In the genomic region with DNA sequence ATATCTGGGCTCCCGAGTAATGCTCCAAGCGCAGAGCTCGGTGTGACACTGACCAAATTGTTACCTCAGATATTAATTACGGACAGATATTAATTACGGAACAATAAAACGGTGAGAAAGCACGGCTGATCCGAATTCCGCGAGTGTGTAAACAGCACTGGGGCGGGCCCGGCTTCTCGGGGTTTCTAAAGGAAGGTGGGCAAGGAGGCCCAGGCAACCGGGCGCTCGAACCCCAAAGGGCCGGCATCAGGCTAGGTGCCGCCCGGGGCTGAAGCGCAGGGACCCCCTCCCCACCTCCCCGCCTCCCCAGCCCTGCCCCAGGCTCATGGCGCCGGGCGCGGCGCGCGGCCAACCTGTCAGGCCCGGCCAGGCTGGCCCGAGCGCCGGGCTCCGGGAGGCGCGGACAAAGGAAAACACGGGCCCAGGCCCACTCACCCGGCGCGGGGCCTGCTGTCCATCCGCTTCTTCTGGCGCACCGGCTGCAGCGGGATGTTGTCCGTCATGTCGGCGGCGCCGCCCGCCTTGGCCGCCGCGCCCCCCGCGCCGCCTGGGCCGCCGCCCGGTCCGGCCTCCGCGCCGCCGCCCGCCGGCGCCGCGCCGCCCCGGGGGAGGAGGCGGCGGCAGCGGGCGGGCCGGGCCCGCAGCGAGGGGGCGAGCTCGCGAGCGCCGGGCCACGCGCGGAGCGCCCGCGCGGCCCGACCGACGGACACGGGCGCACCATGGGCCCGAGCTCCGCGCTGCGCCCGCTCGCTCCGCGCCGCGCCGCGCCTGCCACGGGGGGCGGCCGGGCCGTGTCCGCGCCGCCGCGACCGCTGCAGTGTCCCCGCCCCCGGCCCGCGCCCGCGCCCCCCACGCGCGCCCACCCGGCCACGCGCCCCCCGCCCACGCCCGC, we compare ENCODE assay signal across 1 cellular context.
TF ChIP-seq lines count a peak whose summit lies in the region.

A gene with protein sequence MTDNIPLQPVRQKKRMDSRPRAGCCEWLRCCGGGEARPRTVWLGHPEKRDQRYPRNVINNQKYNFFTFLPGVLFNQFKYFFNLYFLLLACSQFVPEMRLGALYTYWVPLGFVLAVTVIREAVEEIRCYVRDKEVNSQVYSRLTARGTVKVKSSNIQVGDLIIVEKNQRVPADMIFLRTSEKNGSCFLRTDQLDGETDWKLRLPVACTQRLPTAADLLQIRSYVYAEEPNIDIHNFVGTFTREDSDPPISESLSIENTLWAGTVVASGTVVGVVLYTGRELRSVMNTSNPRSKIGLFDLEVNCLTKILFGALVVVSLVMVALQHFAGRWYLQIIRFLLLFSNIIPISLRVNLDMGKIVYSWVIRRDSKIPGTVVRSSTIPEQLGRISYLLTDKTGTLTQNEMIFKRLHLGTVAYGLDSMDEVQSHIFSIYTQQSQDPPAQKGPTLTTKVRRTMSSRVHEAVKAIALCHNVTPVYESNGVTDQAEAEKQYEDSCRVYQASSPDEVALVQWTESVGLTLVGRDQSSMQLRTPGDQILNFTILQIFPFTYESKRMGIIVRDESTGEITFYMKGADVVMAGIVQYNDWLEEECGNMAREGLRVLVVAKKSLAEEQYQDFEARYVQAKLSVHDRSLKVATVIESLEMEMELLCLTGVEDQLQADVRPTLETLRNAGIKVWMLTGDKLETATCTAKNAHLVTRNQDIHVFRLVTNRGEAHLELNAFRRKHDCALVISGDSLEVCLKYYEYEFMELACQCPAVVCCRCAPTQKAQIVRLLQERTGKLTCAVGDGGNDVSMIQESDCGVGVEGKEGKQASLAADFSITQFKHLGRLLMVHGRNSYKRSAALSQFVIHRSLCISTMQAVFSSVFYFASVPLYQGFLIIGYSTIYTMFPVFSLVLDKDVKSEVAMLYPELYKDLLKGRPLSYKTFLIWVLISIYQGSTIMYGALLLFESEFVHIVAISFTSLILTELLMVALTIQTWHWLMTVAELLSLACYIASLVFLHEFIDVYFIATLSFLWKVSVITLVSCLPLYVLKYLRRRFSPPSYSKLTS (minus strand): TSS at position 524 of the 892 bp plus-strand sequence. CDS start 21 bp downstream, at position 503.

TF ChIP-seq in HepG2, 621 proteins besides CTCF, POLR2A, EP300 and RAD21 (continued from another document and continues in another):
- TF ChIP-seq, protein P1, sequence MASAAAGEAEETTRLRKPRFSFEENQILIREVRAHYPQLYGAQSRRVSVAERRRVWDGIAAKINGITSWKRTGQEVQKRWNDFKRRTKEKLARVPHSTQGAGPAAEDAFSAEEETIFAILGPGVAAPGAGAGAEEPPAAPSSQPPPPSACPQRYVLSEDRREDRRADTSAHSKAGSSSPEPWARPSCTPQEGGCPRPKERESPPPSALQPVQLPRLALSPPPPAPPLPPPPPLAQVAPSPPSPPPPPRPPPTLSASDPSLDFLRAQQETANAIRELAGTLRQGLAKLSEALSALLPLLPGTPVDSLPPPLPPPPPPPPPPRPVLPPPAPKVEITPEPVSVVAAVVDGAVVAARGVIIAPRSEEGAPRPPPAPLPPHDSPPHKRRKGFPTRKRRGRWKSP (CRISPR knock-in tag; IDR thresholded peaks at IDR 0.05): peak; percentile 60; the same call in 1 of the 2 replicates
- no peak for TF ChIP-seq ZNF674 (CRISPR knock-in tag; IDR thresholded peaks at IDR 0.05; ENCODE audit: low read depth)
- TF ChIP-seq ZNF790 (CRISPR knock-in tag; IDR thresholded peaks at IDR 0.05; ENCODE audit: borderline replicate concordance): peak; percentile 65; the same call in 1 of the 2 replicates
- TF ChIP-seq, protein P2, sequence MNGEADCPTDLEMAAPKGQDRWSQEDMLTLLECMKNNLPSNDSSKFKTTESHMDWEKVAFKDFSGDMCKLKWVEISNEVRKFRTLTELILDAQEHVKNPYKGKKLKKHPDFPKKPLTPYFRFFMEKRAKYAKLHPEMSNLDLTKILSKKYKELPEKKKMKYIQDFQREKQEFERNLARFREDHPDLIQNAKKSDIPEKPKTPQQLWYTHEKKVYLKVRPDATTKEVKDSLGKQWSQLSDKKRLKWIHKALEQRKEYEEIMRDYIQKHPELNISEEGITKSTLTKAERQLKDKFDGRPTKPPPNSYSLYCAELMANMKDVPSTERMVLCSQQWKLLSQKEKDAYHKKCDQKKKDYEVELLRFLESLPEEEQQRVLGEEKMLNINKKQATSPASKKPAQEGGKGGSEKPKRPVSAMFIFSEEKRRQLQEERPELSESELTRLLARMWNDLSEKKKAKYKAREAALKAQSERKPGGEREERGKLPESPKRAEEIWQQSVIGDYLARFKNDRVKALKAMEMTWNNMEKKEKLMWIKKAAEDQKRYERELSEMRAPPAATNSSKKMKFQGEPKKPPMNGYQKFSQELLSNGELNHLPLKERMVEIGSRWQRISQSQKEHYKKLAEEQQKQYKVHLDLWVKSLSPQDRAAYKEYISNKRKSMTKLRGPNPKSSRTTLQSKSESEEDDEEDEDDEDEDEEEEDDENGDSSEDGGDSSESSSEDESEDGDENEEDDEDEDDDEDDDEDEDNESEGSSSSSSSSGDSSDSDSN (CRISPR knock-in tag; IDR thresholded peaks at IDR 0.05): peak; percentile 28; the same call in 1 of the 2 replicates
- TF ChIP-seq TCF7 (IDR thresholded peaks at IDR 0.05; ENCODE audit: low read depth): no peak
- TF ChIP-seq TBP (CRISPR knock-in tag; IDR thresholded peaks at IDR 0.05): no peak
- TF ChIP-seq ZNF484 (CRISPR knock-in tag; IDR thresholded peaks at IDR 0.05; ENCODE audit: borderline replicate concordance, low read depth): no peak
- no peak for TF ChIP-seq NR1H2 (CRISPR knock-in tag; IDR thresholded peaks at IDR 0.05; ENCODE audit: borderline replicate concordance, low read depth)
- TF ChIP-seq GLI4 (CRISPR knock-in tag; IDR thresholded peaks at IDR 0.05; ENCODE audit: borderline replicate concordance): no peak
- TF ChIP-seq FOXO1 (CRISPR knock-in tag; IDR thresholded peaks at IDR 0.05): no peak
- no peak for TF ChIP-seq CEBPB (IDR thresholded peaks at IDR 0.05; ENCODE audit: borderline replicate concordance, low read depth, low read length)
- TF ChIP-seq ZNF724P (CRISPR knock-in tag; IDR thresholded peaks at IDR 0.05; ENCODE audit: borderline replicate concordance): peak; percentile 69; the same call in 1 of the 2 replicates
- TF ChIP-seq, protein P3, sequence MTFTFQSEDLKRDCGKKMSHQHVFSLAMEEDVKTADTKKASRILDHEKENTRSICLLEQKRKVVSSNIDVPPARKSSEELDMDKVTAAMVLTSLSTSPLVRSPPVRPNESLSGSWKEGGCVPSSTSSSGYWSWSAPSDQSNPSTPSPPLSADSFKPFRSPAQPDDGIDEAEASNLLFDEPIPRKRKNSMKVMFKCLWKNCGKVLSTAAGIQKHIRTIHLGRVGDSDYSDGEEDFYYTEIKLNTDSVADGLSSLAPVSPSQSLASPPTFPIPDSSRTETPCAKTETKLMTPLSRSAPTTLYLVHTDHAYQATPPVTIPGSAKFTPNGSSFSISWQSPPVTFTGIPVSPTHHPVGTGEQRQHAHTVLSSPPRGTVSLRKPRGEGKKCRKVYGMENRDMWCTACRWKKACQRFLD (CRISPR knock-in tag; IDR thresholded peaks at IDR 0.05; ENCODE audit: borderline replicate concordance): no peak
- TF ChIP-seq, protein P4, sequence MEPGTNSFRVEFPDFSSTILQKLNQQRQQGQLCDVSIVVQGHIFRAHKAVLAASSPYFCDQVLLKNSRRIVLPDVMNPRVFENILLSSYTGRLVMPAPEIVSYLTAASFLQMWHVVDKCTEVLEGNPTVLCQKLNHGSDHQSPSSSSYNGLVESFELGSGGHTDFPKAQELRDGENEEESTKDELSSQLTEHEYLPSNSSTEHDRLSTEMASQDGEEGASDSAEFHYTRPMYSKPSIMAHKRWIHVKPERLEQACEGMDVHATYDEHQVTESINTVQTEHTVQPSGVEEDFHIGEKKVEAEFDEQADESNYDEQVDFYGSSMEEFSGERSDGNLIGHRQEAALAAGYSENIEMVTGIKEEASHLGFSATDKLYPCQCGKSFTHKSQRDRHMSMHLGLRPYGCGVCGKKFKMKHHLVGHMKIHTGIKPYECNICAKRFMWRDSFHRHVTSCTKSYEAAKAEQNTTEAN (CRISPR knock-in tag; conservative IDR thresholded peaks at IDR 0.05): no peak
- TF ChIP-seq KLF9 (CRISPR knock-in tag; IDR thresholded peaks at IDR 0.05; ENCODE audit: low read depth): 0 out of 2 replicates have a peak, but pooled peaks have one; percentile 50
- no peak for TF ChIP-seq TBL1XR1 (IDR thresholded peaks at IDR 0.05; ENCODE audit: borderline replicate concordance, low read length, partially characterized antibody)
- TF ChIP-seq EED (CRISPR knock-in tag; IDR thresholded peaks at IDR 0.05): no peak
- no peak for TF ChIP-seq MAFK (conservative IDR thresholded peaks at IDR 0.05 in 1 of 2, IDR thresholded peaks at IDR 0.05 in 1 of 2; ENCODE audit: low read length in 2 of 2)
- TF ChIP-seq TOE1 (CRISPR knock-in tag; IDR thresholded peaks at IDR 0.05): no peak
- TF ChIP-seq, protein P5, sequence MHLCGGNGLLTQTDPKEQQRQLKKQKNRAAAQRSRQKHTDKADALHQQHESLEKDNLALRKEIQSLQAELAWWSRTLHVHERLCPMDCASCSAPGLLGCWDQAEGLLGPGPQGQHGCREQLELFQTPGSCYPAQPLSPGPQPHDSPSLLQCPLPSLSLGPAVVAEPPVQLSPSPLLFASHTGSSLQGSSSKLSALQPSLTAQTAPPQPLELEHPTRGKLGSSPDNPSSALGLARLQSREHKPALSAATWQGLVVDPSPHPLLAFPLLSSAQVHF (CRISPR knock-in tag; IDR thresholded peaks at IDR 0.05): peak; percentile 73; the same call in 1 of the 2 replicates
- TF ChIP-seq SATB2 (CRISPR knock-in tag; IDR thresholded peaks at IDR 0.05): no peak
- TF ChIP-seq, protein P6, sequence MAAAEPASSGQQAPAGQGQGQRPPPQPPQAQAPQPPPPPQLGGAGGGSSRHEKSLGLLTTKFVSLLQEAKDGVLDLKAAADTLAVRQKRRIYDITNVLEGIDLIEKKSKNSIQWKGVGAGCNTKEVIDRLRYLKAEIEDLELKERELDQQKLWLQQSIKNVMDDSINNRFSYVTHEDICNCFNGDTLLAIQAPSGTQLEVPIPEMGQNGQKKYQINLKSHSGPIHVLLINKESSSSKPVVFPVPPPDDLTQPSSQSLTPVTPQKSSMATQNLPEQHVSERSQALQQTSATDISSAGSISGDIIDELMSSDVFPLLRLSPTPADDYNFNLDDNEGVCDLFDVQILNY (CRISPR knock-in tag; conservative IDR thresholded peaks at IDR 0.05): no peak
- TF ChIP-seq, protein P7, sequence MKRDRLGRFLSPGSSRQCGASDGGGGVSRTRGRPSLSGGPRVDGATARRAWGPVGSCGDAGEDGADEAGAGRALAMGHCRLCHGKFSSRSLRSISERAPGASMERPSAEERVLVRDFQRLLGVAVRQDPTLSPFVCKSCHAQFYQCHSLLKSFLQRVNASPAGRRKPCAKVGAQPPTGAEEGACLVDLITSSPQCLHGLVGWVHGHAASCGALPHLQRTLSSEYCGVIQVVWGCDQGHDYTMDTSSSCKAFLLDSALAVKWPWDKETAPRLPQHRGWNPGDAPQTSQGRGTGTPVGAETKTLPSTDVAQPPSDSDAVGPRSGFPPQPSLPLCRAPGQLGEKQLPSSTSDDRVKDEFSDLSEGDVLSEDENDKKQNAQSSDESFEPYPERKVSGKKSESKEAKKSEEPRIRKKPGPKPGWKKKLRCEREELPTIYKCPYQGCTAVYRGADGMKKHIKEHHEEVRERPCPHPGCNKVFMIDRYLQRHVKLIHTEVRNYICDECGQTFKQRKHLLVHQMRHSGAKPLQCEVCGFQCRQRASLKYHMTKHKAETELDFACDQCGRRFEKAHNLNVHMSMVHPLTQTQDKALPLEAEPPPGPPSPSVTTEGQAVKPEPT (CRISPR knock-in tag; IDR thresholded peaks at IDR 0.05; ENCODE audit: low read depth): peak; percentile 11; the same call in 1 of the 2 replicates
- TF ChIP-seq NONO (IDR thresholded peaks at IDR 0.05): no peak
- TF ChIP-seq NONO (CRISPR knock-in tag; conservative IDR thresholded peaks at IDR 0.05): no peak
- no peak; the same call in 1 of the 2 replicates for TF ChIP-seq PPARG (CRISPR knock-in tag; conservative IDR thresholded peaks at IDR 0.05)
- no peak for TF ChIP-seq ZNF225 (CRISPR knock-in tag; IDR thresholded peaks at IDR 0.05)
- TF ChIP-seq ZNF660 (CRISPR knock-in tag; IDR thresholded peaks at IDR 0.05; ENCODE audit: borderline replicate concordance, low read depth): 0 out of 2 replicates have a peak, but pooled peaks have one; percentile 32
- no peak for TF ChIP-seq HNF4A (CRISPR knock-in tag; IDR thresholded peaks at IDR 0.05)
- TF ChIP-seq IRF2 (CRISPR knock-in tag; IDR thresholded peaks at IDR 0.05): 0 out of 2 replicates have a peak, but pooled peaks have one; percentile 5
- TF ChIP-seq ZNF24 (IDR thresholded peaks at IDR 0.05): no peak
- TF ChIP-seq NRL (CRISPR knock-in tag; IDR thresholded peaks at IDR 0.05; ENCODE audit: borderline replicate concordance): 0 out of 2 replicates have a peak, but pooled peaks have one; percentile 11
- TF ChIP-seq DR1 (CRISPR knock-in tag; IDR thresholded peaks at IDR 0.05): no peak
- TF ChIP-seq, protein P8, sequence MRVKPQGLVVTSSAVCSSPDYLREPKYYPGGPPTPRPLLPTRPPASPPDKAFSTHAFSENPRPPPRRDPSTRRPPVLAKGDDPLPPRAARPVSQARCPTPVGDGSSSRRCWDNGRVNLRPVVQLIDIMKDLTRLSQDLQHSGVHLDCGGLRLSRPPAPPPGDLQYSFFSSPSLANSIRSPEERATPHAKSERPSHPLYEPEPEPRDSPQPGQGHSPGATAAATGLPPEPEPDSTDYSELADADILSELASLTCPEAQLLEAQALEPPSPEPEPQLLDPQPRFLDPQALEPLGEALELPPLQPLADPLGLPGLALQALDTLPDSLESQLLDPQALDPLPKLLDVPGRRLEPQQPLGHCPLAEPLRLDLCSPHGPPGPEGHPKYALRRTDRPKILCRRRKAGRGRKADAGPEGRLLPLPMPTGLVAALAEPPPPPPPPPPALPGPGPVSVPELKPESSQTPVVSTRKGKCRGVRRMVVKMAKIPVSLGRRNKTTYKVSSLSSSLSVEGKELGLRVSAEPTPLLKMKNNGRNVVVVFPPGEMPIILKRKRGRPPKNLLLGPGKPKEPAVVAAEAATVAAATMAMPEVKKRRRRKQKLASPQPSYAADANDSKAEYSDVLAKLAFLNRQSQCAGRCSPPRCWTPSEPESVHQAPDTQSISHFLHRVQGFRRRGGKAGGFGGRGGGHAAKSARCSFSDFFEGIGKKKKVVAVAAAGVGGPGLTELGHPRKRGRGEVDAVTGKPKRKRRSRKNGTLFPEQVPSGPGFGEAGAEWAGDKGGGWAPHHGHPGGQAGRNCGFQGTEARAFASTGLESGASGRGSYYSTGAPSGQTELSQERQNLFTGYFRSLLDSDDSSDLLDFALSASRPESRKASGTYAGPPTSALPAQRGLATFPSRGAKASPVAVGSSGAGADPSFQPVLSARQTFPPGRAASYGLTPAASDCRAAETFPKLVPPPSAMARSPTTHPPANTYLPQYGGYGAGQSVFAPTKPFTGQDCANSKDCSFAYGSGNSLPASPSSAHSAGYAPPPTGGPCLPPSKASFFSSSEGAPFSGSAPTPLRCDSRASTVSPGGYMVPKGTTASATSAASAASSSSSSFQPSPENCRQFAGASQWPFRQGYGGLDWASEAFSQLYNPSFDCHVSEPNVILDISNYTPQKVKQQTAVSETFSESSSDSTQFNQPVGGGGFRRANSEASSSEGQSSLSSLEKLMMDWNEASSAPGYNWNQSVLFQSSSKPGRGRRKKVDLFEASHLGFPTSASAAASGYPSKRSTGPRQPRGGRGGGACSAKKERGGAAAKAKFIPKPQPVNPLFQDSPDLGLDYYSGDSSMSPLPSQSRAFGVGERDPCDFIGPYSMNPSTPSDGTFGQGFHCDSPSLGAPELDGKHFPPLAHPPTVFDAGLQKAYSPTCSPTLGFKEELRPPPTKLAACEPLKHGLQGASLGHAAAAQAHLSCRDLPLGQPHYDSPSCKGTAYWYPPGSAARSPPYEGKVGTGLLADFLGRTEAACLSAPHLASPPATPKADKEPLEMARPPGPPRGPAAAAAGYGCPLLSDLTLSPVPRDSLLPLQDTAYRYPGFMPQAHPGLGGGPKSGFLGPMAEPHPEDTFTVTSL (CRISPR knock-in tag; IDR thresholded peaks at IDR 0.05; ENCODE audit: borderline replicate concordance): 0 out of 2 replicates have a peak, but pooled peaks have one; percentile 16
- peak; percentile 78; the same call in 1 of the 2 replicates for TF ChIP-seq ZNF224 (CRISPR knock-in tag; IDR thresholded peaks at IDR 0.05)
- TF ChIP-seq ZNF101 (CRISPR knock-in tag; IDR thresholded peaks at IDR 0.05; ENCODE audit: borderline replicate concordance, low read depth): no peak
- no peak for TF ChIP-seq ZNF572 (CRISPR knock-in tag; IDR thresholded peaks at IDR 0.05)
